Comparison of ENCODE assay signal across 12 cellular contexts in genomic region chr6:4802312-4802935, GRCh38. TPM values are rescaled to one million over a fixed set of nuclear protein-coding genes. Genes with fewer than 3 reads are reported as not detected.
DNase-seq lines count a peak whose midpoint lies in the region; ATAC-seq and TF ChIP-seq lines count a peak whose summit lies in the region.
"Had no signal": no experiment of that assay in that cellular context is flagged by ENCODE, and none has a peak within 500 bp of the region (broad histone marks: within the 10 kb centered on the region; RNA-seq: fewer than 3 reads in every experiment).

No MANE protein-coding gene starts in this region.

- H3K9me3 Mint-ChIP-seq in naive B cell: peaks cover 0 to 13% (median 8%) of the 10 kb centered on the region in 7 donors

- no peak for DNase-seq in naive B cell
- DNase-seq in upper lobe of left lung: no peak
- DNase-seq in uterus: no peak
- no peak for DNase-seq in stimulated activated CD4-positive, alpha-beta T cell treated with anti-CD3 and anti-CD28 coated beads, Interleukin-4, amount 100 ng/mL, for 1 hour
- DNase-seq in NCI-H1436 treated with DMSO at 0.1 percent for 48 hours (lab: John Stamatoyannopoulos, UW): no peak
- DNase-seq: mesenchymal stem cell, stomach had no signal

- no peaks in the 10 kb centered on the region for H3K27me3 Mint-ChIP-seq in naive B cell

- TF ChIP-seq CTCF in upper lobe of left lung (IDR thresholded peaks at IDR 0.05) (no peak), uterus (IDR thresholded peaks at IDR 0.05) (no peak)

- TF ChIP-seq EP300 in upper lobe of left lung (IDR thresholded peaks at IDR 0.05): no peak

- H3K36me3 Mint-ChIP-seq in naive B cell: no peaks in the 10 kb centered on the region

- ATAC-seq in GM18861 (IDR thresholded peaks at IDR 0.05; ENCODE audit: unreplicated experiment) (peak; percentile 64), GM21529 (IDR thresholded peaks at IDR 0.05; ENCODE audit: unreplicated experiment) (peak; percentile 72), HG03159 (IDR thresholded peaks at IDR 0.05; ENCODE audit: unreplicated experiment) (peak; percentile 70), naive B cell (ENCODE audit: low read depth in 2 of 2) (peak; percentile 64 to 74), upper lobe of left lung (ENCODE audit: low FRiP score in 2 of 2) (no peak)

- intact Hi-C loops in uterus (cut with DNase I; ENCODE audit: low total_unique reads): no loop called here

- H3K36me3 ChIP-seq in upper lobe of left lung: no peaks in the 10 kb centered on the region
- no peaks in the 10 kb centered on the region for H3K36me3 ChIP-seq in uterus
- H3K36me3 ChIP-seq: stomach had no signal

- H3K9me3 ChIP-seq in upper lobe of left lung: peaks cover 0 to 10% (median 4%) of the 10 kb centered on the region in 4 donors
- H3K9me3 ChIP-seq in uterus: peaks cover 0 to 4% of the 10 kb centered on the region in 2 donors

- H3K4me3 Mint-ChIP-seq in naive B cell: peak overlapping the region; percentile 15 to 94 (median 82)

- TF ChIP-seq POLR2A in upper lobe of left lung (IDR thresholded peaks at IDR 0.05) (no peak), uterus (IDR thresholded peaks at IDR 0.05) (no peak)

- peaks cover 61 to 86% (median 83%) of the 10 kb centered on the region in 3 donors for H3K4me1 Mint-ChIP-seq in naive B cell

- peaks cover 19 to 34% (median 24%) of the 10 kb centered on the region in 4 donors for H3K4me1 ChIP-seq in upper lobe of left lung
- no peaks in the 10 kb centered on the region for H3K4me1 ChIP-seq in uterus

- peak overlapping the region; percentile 25 to 82 (median 62) for H3K27ac Mint-ChIP-seq in naive B cell

- no peaks in the 10 kb centered on the region for H3K27me3 ChIP-seq in upper lobe of left lung
- no peaks in the 10 kb centered on the region for H3K27me3 ChIP-seq in uterus
- H3K27me3 ChIP-seq: stomach had no signal

- WGBS in upper lobe of left lung, 2 donors: 86% methylated on average over 4 of the region's 4 CpGs

- H3K27ac ChIP-seq in upper lobe of left lung: no peak overlapping the region
- H3K27ac ChIP-seq in uterus: no peak overlapping the region
- H3K27ac ChIP-seq: HL-60, SK-N-MC, stomach had no signal

- no peak overlapping the region for H3K4me3 ChIP-seq in upper lobe of left lung
- H3K4me3 ChIP-seq in uterus: no peak overlapping the region
- H3K4me3 ChIP-seq: SK-N-MC, stomach had no signal

RNA-seq across cellular contexts. Expression of gene CDYL, which starts 26.2 kb away (rescaled TPM):
- 1 to 10 TPM; 5.5 to 9.8 (median 7.8) TPM for polyA plus RNA-seq in naive B cell (ENCODE audit: low read depth in 6 of 6)
- total RNA-seq in upper lobe of left lung: 10 to 100 TPM; 17.6 to 48.9 (median 32.9) TPM
- total RNA-seq in uterus: 100 to 1,000 TPM in 1 of 4 donors, 10 to 100 TPM in 3; 24.1 to 118 (median 42.3) TPM

Comparison
In these comparisons a context has a peak if more than half of its experiments do, and no peak if none do; other contexts are left out.
1. ATAC-seq: peak in GM18861 (single experiment), GM21529 (single experiment), HG03159 (single experiment) and naive B cell (2 of 2); none in upper lobe of left lung (0 of 2).